26 cellular contexts compared by ENCODE assay signal in genomic region chr6:12851123-12851695, GRCh38.
DNase-seq lines count a peak whose midpoint lies in the region; ATAC-seq and TF ChIP-seq lines count a peak whose summit lies in the region.
"Had no signal": no experiment of that assay in that cellular context is flagged by ENCODE, and none has a peak within 500 bp of the region (broad histone marks: within the 10 kb centered on the region; RNA-seq: fewer than 3 reads in every experiment).

No MANE protein-coding gene starts in this region.

- no peaks in the 10 kb centered on the region for H3K36me3 Mint-ChIP-seq in GM23338 (ENCODE audit: low read depth)
- no peaks in the 10 kb centered on the region for H3K36me3 Mint-ChIP-seq in activated naive CD8-positive, alpha-beta T cell treated with anti-CD3 and anti-CD28 coated beads, Interleukin-2, amount 50 U/mL, for 24 hours (ENCODE audit: low read depth)
- no peaks in the 10 kb centered on the region for H3K36me3 Mint-ChIP-seq in Calu3 (ENCODE audit: insufficient read depth, unreplicated experiment)
- H3K36me3 Mint-ChIP-seq in natural killer cell treated with Interleukin-12 subunit alpha and Interleukin-12 subunit beta and Interleukin-15 and Interleukin-18, amount 100 ng/mL, for 72 hours, result no peaks in the 10 kb centered on the region
- H3K36me3 Mint-ChIP-seq: activated CD8-positive, alpha-beta memory T cell treated with anti-CD3 and anti-CD28 coated beads, Interleukin-2, amount 10 ng/mL, durations not matched to agents 7 days and 5 days; activated naive CD8-positive, alpha-beta T cell treated with anti-CD3 and anti-CD28 coated beads, Interleukin-2, amount 10 ng/mL, durations not matched to agents 7 days and 5 days; CD14-positive monocyte; stimulated activated effector memory CD8-positive, alpha-beta T cell treated with anti-CD3 and anti-CD28 coated beads, Interleukin-12 subunit alpha, Interleukin-12 subunit beta, amount 100 ng/mL, for 72 hours had no signal

- H3K4me3 Mint-ChIP-seq in GM23338 (peak overlapping the region; percentile 4; the same call in 2 of the 3 replicates), Calu3 (ENCODE audit: low read depth, unreplicated experiment) (no peak overlapping the region)
- no peak overlapping the region for H3K4me3 Mint-ChIP-seq in activated naive CD8-positive, alpha-beta T cell treated with anti-CD3 and anti-CD28 coated beads, Interleukin-2, amount 50 U/mL, for 24 hours
- no peak overlapping the region for H3K4me3 Mint-ChIP-seq in natural killer cell treated with Interleukin-12 subunit alpha and Interleukin-12 subunit beta and Interleukin-15 and Interleukin-18, amount 100 ng/mL, for 72 hours
- H3K4me3 Mint-ChIP-seq: activated CD8-positive, alpha-beta memory T cell treated with anti-CD3 and anti-CD28 coated beads, Interleukin-2, amount 10 ng/mL, durations not matched to agents 7 days and 5 days; activated naive CD8-positive, alpha-beta T cell treated with anti-CD3 and anti-CD28 coated beads, Interleukin-2, amount 10 ng/mL, durations not matched to agents 7 days and 5 days; activated T-cell treated with anti-CD3 and anti-CD28 coated beads, Interleukin-2, amount 50 U/mL, for 4 hours; CD14-positive monocyte; stimulated activated effector memory CD8-positive, alpha-beta T cell treated with anti-CD3 and anti-CD28 coated beads, Interleukin-12 subunit alpha, Interleukin-12 subunit beta, amount 100 ng/mL, for 72 hours had no signal

- H4K20me1 ChIP-seq in GM23338 (replicated peaks; ENCODE audit: insufficient read depth), result no peaks in the 10 kb centered on the region

- H3F3A ChIP-seq in GM23338 (replicated peaks; ENCODE audit: low read depth), result no peaks in the 10 kb centered on the region

- H3K4me2 ChIP-seq in GM23338, result peak overlapping the region; percentile 48

- BruUV-seq in Calu3 (replicated peaks; lab: Mats Ljungman, UMichigan), result no TSS peak

- H3K79me2 ChIP-seq in GM23338 (replicated peaks; ENCODE audit: insufficient read depth), result no peaks in the 10 kb centered on the region

- no peak for TF ChIP-seq EP300 in esophagus muscularis mucosa (IDR thresholded peaks at IDR 0.05)

- ATAC-seq in GM23338, result peak; percentile 39; the same call in 1 of the 3 replicates
- no peak for ATAC-seq in HG03045 (IDR thresholded peaks at IDR 0.05; ENCODE audit: unreplicated experiment)
- ATAC-seq in activated naive CD8-positive, alpha-beta T cell treated with anti-CD3 and anti-CD28 coated beads, Interleukin-2, amount 50 U/mL, for 24 hours, result no peak
- no peak for ATAC-seq in natural killer cell treated with Interleukin-12 subunit alpha and Interleukin-12 subunit beta and Interleukin-15 and Interleukin-18, amount 100 ng/mL, for 72 hours
- ATAC-seq: activated CD8-positive, alpha-beta memory T cell treated with anti-CD3 and anti-CD28 coated beads, Interleukin-2, amount 10 ng/mL, durations not matched to agents 7 days and 5 days; activated T-cell treated with anti-CD3 and anti-CD28 coated beads, Interleukin-2, amount 50 U/mL, for 4 hours; heart right ventricle; stimulated activated effector memory CD8-positive, alpha-beta T cell treated with anti-CD3 and anti-CD28 coated beads, Interleukin-12 subunit alpha, Interleukin-12 subunit beta, amount 100 ng/mL, for 72 hours had no signal

- DNase-seq in GM23338 (ENCODE audit: low spot score), result peak; percentile 54
- DNase-seq in M059J (ENCODE audit: low read depth), result peak; percentile 31
- peak; percentile 10 for DNase-seq in esophagus muscularis mucosa (ENCODE audit: extremely low spot score)
- no peak for DNase-seq in activated naive CD8-positive, alpha-beta T cell treated with anti-CD3 and anti-CD28 coated beads, Interleukin-2, amount 50 U/mL, for 24 hours
- DNase-seq in Calu3, result no peak
- no peak for DNase-seq in natural killer cell treated with Interleukin-12 subunit alpha and Interleukin-12 subunit beta and Interleukin-15 and Interleukin-18, amount 100 ng/mL, for 72 hours (ENCODE audit: low spot score)
- DNase-seq: activated CD4-positive, alpha-beta T cell treated with anti-CD3 and anti-CD28 coated beads, Interleukin-2, amount 50 U/mL, for 4 hours; activated CD4-positive, CD25-positive, alpha-beta regulatory T cell; activated CD8-positive, alpha-beta memory T cell treated with anti-CD3 and anti-CD28 coated beads, Interleukin-2, amount 10 ng/mL, durations not matched to agents 7 days and 5 days; activated gamma-delta T cell treated with Interleukin-2 at 50 U/mL for 16 hours; activated naive CD8-positive, alpha-beta T cell treated with anti-CD3 and anti-CD28 coated beads, Interleukin-2, amount 10 ng/mL, durations not matched to agents 7 days and 5 days; activated T-cell treated with anti-CD3 and anti-CD28 coated beads, Interleukin-2, amount 50 U/mL, for 4 hours; central memory CD4-positive, alpha-beta T cell; cortex of kidney; effector memory CD4-positive, alpha-beta T cell; H7; heart right ventricle; NCI-H1092 treated with DMSO at 0.1 percent for 48 hours; NCI-H1694 treated with DMSO at 0.1 percent for 48 hours; NCI-H82; T-helper 1 cell had no signal

- H3K4me1 ChIP-seq in GM23338 (ENCODE audit: insufficient read depth), result peaks cover 32% of the 10 kb centered on the region
- no peaks in the 10 kb centered on the region for H3K4me1 ChIP-seq in esophagus muscularis mucosa
- H3K4me1 ChIP-seq: heart right ventricle, SJSA1, tibial nerve had no signal

- H3K27me3 Mint-ChIP-seq in GM23338 (ENCODE audit: insufficient read depth, low read depth, poor library complexity) (peaks cover 5% of the 10 kb centered on the region), Calu3 (ENCODE audit: unreplicated experiment) (peaks cover 18% of the 10 kb centered on the region)
- peaks cover 13% of the 10 kb centered on the region for H3K27me3 Mint-ChIP-seq in activated naive CD8-positive, alpha-beta T cell treated with anti-CD3 and anti-CD28 coated beads, Interleukin-2, amount 50 U/mL, for 24 hours
- H3K27me3 Mint-ChIP-seq in natural killer cell treated with Interleukin-12 subunit alpha and Interleukin-12 subunit beta and Interleukin-15 and Interleukin-18, amount 100 ng/mL, for 72 hours, result peaks cover 22 to 32% of the 10 kb centered on the region in 2 donors
- H3K27me3 Mint-ChIP-seq: activated CD8-positive, alpha-beta memory T cell treated with anti-CD3 and anti-CD28 coated beads, Interleukin-2, amount 10 ng/mL, durations not matched to agents 7 days and 5 days had no signal

- H3K27me3 ChIP-seq in GM23338 (ENCODE audit: insufficient read depth) (no peaks in the 10 kb centered on the region), esophagus muscularis mucosa (peaks cover 0 to 10% (median 0%) of the 10 kb centered on the region in 4 donors)

- WGBS in esophagus muscularis mucosa, result 74% methylated on average over 6 of the region's 6 CpGs

- H3K9me2 ChIP-seq in GM23338 (ENCODE audit: insufficient read depth), result no peaks in the 10 kb centered on the region

- CTCF ChIA-PET in Calu3 (lab: Charles Lee), result no interaction called here

- H3K36me3 ChIP-seq in GM23338 (ENCODE audit: insufficient read depth) (no peaks in the 10 kb centered on the region), esophagus muscularis mucosa (no peaks in the 10 kb centered on the region)
- H3K36me3 ChIP-seq: heart right ventricle, SJSA1, tibial nerve had no signal

- H3K4me1 Mint-ChIP-seq in GM23338, result peaks cover 28% of the 10 kb centered on the region
- H3K4me1 Mint-ChIP-seq in activated naive CD8-positive, alpha-beta T cell treated with anti-CD3 and anti-CD28 coated beads, Interleukin-2, amount 50 U/mL, for 24 hours, result no peaks in the 10 kb centered on the region
- H3K4me1 Mint-ChIP-seq in Calu3 (ENCODE audit: low read depth, unreplicated experiment), result peaks cover 14% of the 10 kb centered on the region
- no peaks in the 10 kb centered on the region for H3K4me1 Mint-ChIP-seq in natural killer cell treated with Interleukin-12 subunit alpha and Interleukin-12 subunit beta and Interleukin-15 and Interleukin-18, amount 100 ng/mL, for 72 hours (ENCODE audit: low read depth in 2 of 2)
- H3K4me1 Mint-ChIP-seq: activated CD8-positive, alpha-beta memory T cell treated with anti-CD3 and anti-CD28 coated beads, Interleukin-2, amount 10 ng/mL, durations not matched to agents 7 days and 5 days; activated naive CD8-positive, alpha-beta T cell treated with anti-CD3 and anti-CD28 coated beads, Interleukin-2, amount 10 ng/mL, durations not matched to agents 7 days and 5 days; CD14-positive monocyte; stimulated activated effector memory CD8-positive, alpha-beta T cell treated with anti-CD3 and anti-CD28 coated beads, Interleukin-12 subunit alpha, Interleukin-12 subunit beta, amount 100 ng/mL, for 72 hours had no signal

- no peak overlapping the region for H3K27ac Mint-ChIP-seq in GM23338
- H3K27ac Mint-ChIP-seq in activated naive CD8-positive, alpha-beta T cell treated with anti-CD3 and anti-CD28 coated beads, Interleukin-2, amount 50 U/mL, for 24 hours, result no peak overlapping the region
- no peak overlapping the region for H3K27ac Mint-ChIP-seq in Calu3 (ENCODE audit: unreplicated experiment)
- no peak overlapping the region for H3K27ac Mint-ChIP-seq in natural killer cell treated with Interleukin-12 subunit alpha and Interleukin-12 subunit beta and Interleukin-15 and Interleukin-18, amount 100 ng/mL, for 72 hours
- H3K27ac Mint-ChIP-seq: activated CD8-positive, alpha-beta memory T cell treated with anti-CD3 and anti-CD28 coated beads, Interleukin-2, amount 10 ng/mL, durations not matched to agents 7 days and 5 days; activated naive CD8-positive, alpha-beta T cell treated with anti-CD3 and anti-CD28 coated beads, Interleukin-2, amount 10 ng/mL, durations not matched to agents 7 days and 5 days; CD14-positive monocyte; stimulated activated effector memory CD8-positive, alpha-beta T cell treated with anti-CD3 and anti-CD28 coated beads, Interleukin-12 subunit alpha, Interleukin-12 subunit beta, amount 100 ng/mL, for 72 hours had no signal

- H2AFZ ChIP-seq in GM23338, result no peak overlapping the region

- TF ChIP-seq CTCF in GM23338 (conservative IDR thresholded peaks at IDR 0.05; ENCODE audit: low read depth in 2 of 2), result no peak
- TF ChIP-seq CTCF in esophagus muscularis mucosa (IDR thresholded peaks at IDR 0.05), result no peak
- no peak for TF ChIP-seq CTCF in Calu3 (IDR thresholded peaks at IDR 0.05; ENCODE audit: unreplicated experiment)

- no peak overlapping the region for H3K4me3 ChIP-seq in GM23338
- no peak overlapping the region for H3K4me3 ChIP-seq in esophagus muscularis mucosa
- H3K4me3 ChIP-seq: heart right ventricle, SJSA1, tibial nerve had no signal

- no peak for TF ChIP-seq POLR2A in esophagus muscularis mucosa (IDR thresholded peaks at IDR 0.05; ENCODE audit: low read depth)

- no peaks in the 10 kb centered on the region for H3K9me3 ChIP-seq in esophagus muscularis mucosa
- H3K9me3 ChIP-seq: heart right ventricle, SJSA1, tibial nerve had no signal

- H3K27ac ChIP-seq in GM23338 (ENCODE audit: low read depth) (no peak overlapping the region), esophagus muscularis mucosa (replicated peaks in 1 of 4) (no peak overlapping the region)
- H3K27ac ChIP-seq: heart right ventricle, SJSA1, tibial nerve had no signal

- intact Hi-C loops in esophagus muscularis mucosa (cut with DNase I) (no loop called here), Calu3 (cut with micrococcal nuclease; ENCODE audit: unreplicated experiment) (no loop called here)

- H3K9me3 Mint-ChIP-seq in GM23338 (no peaks in the 10 kb centered on the region; the same call in 2 of the 3 replicates), Calu3 (ENCODE audit: low read depth, unreplicated experiment) (no peaks in the 10 kb centered on the region)
- no peaks in the 10 kb centered on the region for H3K9me3 Mint-ChIP-seq in activated naive CD8-positive, alpha-beta T cell treated with anti-CD3 and anti-CD28 coated beads, Interleukin-2, amount 50 U/mL, for 24 hours
- H3K9me3 Mint-ChIP-seq in natural killer cell treated with Interleukin-12 subunit alpha and Interleukin-12 subunit beta and Interleukin-15 and Interleukin-18, amount 100 ng/mL, for 72 hours, result no peaks in the 10 kb centered on the region
- H3K9me3 Mint-ChIP-seq: activated naive CD8-positive, alpha-beta T cell treated with anti-CD3 and anti-CD28 coated beads, Interleukin-2, amount 10 ng/mL, durations not matched to agents 7 days and 5 days; activated T-cell treated with anti-CD3 and anti-CD28 coated beads, Interleukin-2, amount 50 U/mL, for 4 hours; stimulated activated effector memory CD8-positive, alpha-beta T cell treated with anti-CD3 and anti-CD28 coated beads, Interleukin-12 subunit alpha, Interleukin-12 subunit beta, amount 100 ng/mL, for 72 hours had no signal

Comparison
In these comparisons a context has a peak if more than half of its experiments do, and no peak if none do; other contexts are left out.
1. DNase-seq: peak in GM23338 (single experiment), M059J (single experiment) and esophagus muscularis mucosa (single experiment); none in activated naive CD8-positive, alpha-beta T cell treated with anti-CD3 and anti-CD28 coated beads, Interleukin-2, amount 50 U/mL, for 24 hours (single experiment), Calu3 (single experiment) and natural killer cell treated with Interleukin-12 subunit alpha and Interleukin-12 subunit beta and Interleukin-15 and Interleukin-18, amount 100 ng/mL, for 72 hours (single experiment).